ENCODE assay signal across 19 cellular contexts in genomic region chr2:176768185-176768584, GRCh38.
DNase-seq lines count a peak whose midpoint lies in the region; ATAC-seq, FAIRE-seq and TF ChIP-seq lines count a peak whose summit lies in the region.
"Had no signal": no experiment of that assay in that cellular context is flagged by ENCODE, and none has a peak within 500 bp of the region (broad histone marks: within the 10 kb centered on the region; RNA-seq: fewer than 3 reads in every experiment).

No MANE protein-coding gene starts in this region.

- CTCF ChIA-PET in K562 (lab: Yijun Ruan, JAX; ENCODE audit: low intra/inter-chr PET ratio): no interaction called here

- no peak for TF ChIP-seq RAD21 in K562 (CRISPR knock-in tag; conservative IDR thresholded peaks at IDR 0.05 in 1 of 2, IDR thresholded peaks at IDR 0.05 in 1 of 2)

- no peak overlapping the region for H3K4me2 ChIP-seq in K562 (ENCODE audit: insufficient read depth, low read length)

- H3K4me3 ChIP-seq in K562: no peak overlapping the region
- H3K4me3 ChIP-seq in vagina: no peak overlapping the region
- H3K4me3 ChIP-seq: GM23248, left lung had no signal

- no peak for TF ChIP-seq EP300 in K562 (IDR thresholded peaks at IDR 0.05; ENCODE audit: low read length)

- in situ Hi-C loops in K562 (cut with MboI): no loop called here
- in situ Hi-C loops in KBM-7 (cut with MboI; ENCODE audit: low pct_unique_long_range_greater_than_20kb, low sequenced_read_pairs): no loop called here

- no peaks in the 10 kb centered on the region for H4K20me1 ChIP-seq in K562 (replicated peaks; ENCODE audit: control insufficient read depth, insufficient read depth, low read length)

- no peak for TF ChIP-seq POLR2A in K562 (conservative IDR thresholded peaks at IDR 0.05)
- TF ChIP-seq POLR2A in GM12891 (IDR thresholded peaks at IDR 0.05; ENCODE audit: low read depth, low read length): no peak
- no peak for TF ChIP-seq POLR2A in vagina (IDR thresholded peaks at IDR 0.05)

- POLR2A ChIA-PET in K562 (lab: Yijun Ruan, JAX): interaction anchor here (0.8 to 1.2 kb wide), 2 partner anchors 45 to 315 kb away, joined by 3 to 4 read pairs; no protein-coding TSS in a partner anchor

- H2AFZ ChIP-seq in K562 (ENCODE audit: low read depth, low read length): no peak overlapping the region
- H2AFZ ChIP-seq: GM23248 had no signal

- no peak for TF ChIP-seq CTCF in K562 (IDR thresholded peaks at IDR 0.05 in 2 of 3, conservative IDR thresholded peaks at IDR 0.05 in 1 of 3; ENCODE audit: insufficient read depth in 2 of 3, low read depth in 1 of 3, low read length in 3 of 3)
- TF ChIP-seq CTCF in vagina (IDR thresholded peaks at IDR 0.05): no peak

- 0% methylated on average over 1 of the region's 1 CpG for WGBS in K562 (ENCODE audit: insufficient coverage, low coverage, missing lambda C conversion rate)

- FAIRE-seq in K562 (lab: Jason Lieb, UNC) (no peak), GM12891 (lab: Jason Lieb, UNC) (no peak)

- ATAC-seq in K562 (no peak), GM18861 (IDR thresholded peaks at IDR 0.05; ENCODE audit: unreplicated experiment) (no peak)
- ATAC-seq: activated T-helper 17 cell treated with anti-CD3 and anti-CD28 coated beads, Interleukin-2, amount 50 U/mL, for 72 hours; effector memory CD8-positive, alpha-beta T cell; left lung; stimulated activated naive CD8-positive, alpha-beta T cell treated with anti-CD3 and anti-CD28 coated beads, Interleukin-15, Interleukin-2, amounts not matched to agents 100 U/mL and 50 U/mL, for 24 hours had no signal

- intact Hi-C loops in K562 (cut with micrococcal nuclease) (no loop called here), vagina (cut with DNase I) (no loop called here)

- peak; percentile 54 for DNase-seq in COLO668 (lab: John Stamatoyannopoulos, UW; ENCODE audit: unreplicated experiment)
- peak; percentile 4 for DNase-seq in Daoy (ENCODE audit: low read depth)
- DNase-seq in NCI-H2196 treated with DMSO at 0.1 percent for 48 hours (lab: John Stamatoyannopoulos, UW; ENCODE audit: unreplicated experiment): peak; percentile 51
- DNase-seq in K562 (ENCODE audit: extremely low read depth in 1 of 4, low spot score in 3 of 4): no peak
- no peak for DNase-seq in GM12891 (ENCODE audit: insufficient read length, low spot score)
- DNase-seq in vagina (ENCODE audit: extremely low spot score in 2 of 2): no peak
- no peak for DNase-seq in KBM-7
- DNase-seq: caudate nucleus; effector memory CD8-positive, alpha-beta T cell; GM23248; hippocampal formation; KG1; left lung; NCI-H2081 treated with DMSO at 0.1 percent for 48 hours; stimulated activated naive CD8-positive, alpha-beta T cell treated with anti-CD3 and anti-CD28 coated beads, Interleukin-15, Interleukin-2, amounts not matched to agents 100 U/mL and 50 U/mL, for 24 hours; SW 1271 had no signal

- H3K79me2 ChIP-seq in K562 (ENCODE audit: control insufficient read depth, insufficient read depth, low read length): no peaks in the 10 kb centered on the region

- H3K9me3 ChIP-seq in K562 (replicated peaks; ENCODE audit: control insufficient read depth, insufficient read depth, low read depth, low read length) (no peaks in the 10 kb centered on the region), vagina (no peaks in the 10 kb centered on the region)

- BruUV-seq in K562 (replicated peaks; lab: Mats Ljungman, UMichigan): no TSS peak

- H3K27ac ChIP-seq in K562 (ENCODE audit: extremely low read depth, low read depth, low read length) (no peak overlapping the region), vagina (no peak overlapping the region)
- H3K27ac ChIP-seq: GM23248, HL-60, left lung had no signal

- no peaks in the 10 kb centered on the region for H3K9me1 ChIP-seq in K562 (ENCODE audit: control insufficient read depth, insufficient read depth, low read length)

- H3K27me3 ChIP-seq in K562 (ENCODE audit: control insufficient read depth in 2 of 2, insufficient read depth in 2 of 2, low read length in 2 of 2): peaks cover 8 to 10% of the 10 kb centered on the region in 2 experiments; a peak in 3 of 5 replicates
- H3K27me3 ChIP-seq in vagina: no peaks in the 10 kb centered on the region
- H3K27me3 ChIP-seq: left lung had no signal

- no peaks in the 10 kb centered on the region for H3K4me1 ChIP-seq in K562 (replicated peaks in 1 of 2; ENCODE audit: control insufficient read depth in 2 of 2, insufficient read depth in 2 of 2, low read length in 2 of 2)
- H3K4me1 ChIP-seq in vagina: no peaks in the 10 kb centered on the region
- H3K4me1 ChIP-seq: left lung had no signal

- no peak overlapping the region for H3K9ac ChIP-seq in K562 (ENCODE audit: insufficient read depth in 1 of 2, low read depth in 2 of 2, low read length in 2 of 2)
- H3K9ac ChIP-seq: GM23248 had no signal

- H3K36me3 ChIP-seq in K562 (ENCODE audit: control insufficient read depth, insufficient read depth, low read length) (no peaks in the 10 kb centered on the region), vagina (no peaks in the 10 kb centered on the region)

TF ChIP-seq in K562, 482 proteins besides CTCF, POLR2A, EP300 and RAD21:
- 0 out of 2 replicates have a peak, but pooled peaks have one; percentile 7 for TF ChIP-seq RFX1 (IDR thresholded peaks at IDR 0.05)
- TF ChIP-seq KAT7 (CRISPR knock-in tag; IDR thresholded peaks at IDR 0.05; ENCODE audit: borderline replicate concordance): no peak

TF ChIP-seq in GM12891, 5 proteins besides CTCF, POLR2A, EP300 and RAD21:
- TF ChIP-seq POLR2AphosphoS5 (IDR thresholded peaks at IDR 0.05; ENCODE audit: low read depth, low read length) (no peak), PAX5 (IDR thresholded peaks at IDR 0.05; ENCODE audit: insufficient read depth, low read length, severe bottlenecking) (no peak), TAF1 (IDR thresholded peaks at IDR 0.05; ENCODE audit: low read depth, low read length) (no peak), SPI1 (IDR thresholded peaks at IDR 0.05; ENCODE audit: low read depth, low read length) (no peak), POU2F2 (IDR thresholded peaks at IDR 0.05; ENCODE audit: low read depth, low read length) (no peak)

Comparison
In these comparisons a context has a peak if more than half of its experiments do, and no peak if none do; other contexts are left out.
1. DNase-seq: peak in COLO668 (single experiment), Daoy (single experiment) and NCI-H2196 treated with DMSO at 0.1 percent for 48 hours (single experiment); none in K562 (0 of 4), GM12891 (single experiment), vagina (0 of 2) and KBM-7 (single experiment).